8 cellular contexts compared by ENCODE assay signal in the genomic region with DNA sequence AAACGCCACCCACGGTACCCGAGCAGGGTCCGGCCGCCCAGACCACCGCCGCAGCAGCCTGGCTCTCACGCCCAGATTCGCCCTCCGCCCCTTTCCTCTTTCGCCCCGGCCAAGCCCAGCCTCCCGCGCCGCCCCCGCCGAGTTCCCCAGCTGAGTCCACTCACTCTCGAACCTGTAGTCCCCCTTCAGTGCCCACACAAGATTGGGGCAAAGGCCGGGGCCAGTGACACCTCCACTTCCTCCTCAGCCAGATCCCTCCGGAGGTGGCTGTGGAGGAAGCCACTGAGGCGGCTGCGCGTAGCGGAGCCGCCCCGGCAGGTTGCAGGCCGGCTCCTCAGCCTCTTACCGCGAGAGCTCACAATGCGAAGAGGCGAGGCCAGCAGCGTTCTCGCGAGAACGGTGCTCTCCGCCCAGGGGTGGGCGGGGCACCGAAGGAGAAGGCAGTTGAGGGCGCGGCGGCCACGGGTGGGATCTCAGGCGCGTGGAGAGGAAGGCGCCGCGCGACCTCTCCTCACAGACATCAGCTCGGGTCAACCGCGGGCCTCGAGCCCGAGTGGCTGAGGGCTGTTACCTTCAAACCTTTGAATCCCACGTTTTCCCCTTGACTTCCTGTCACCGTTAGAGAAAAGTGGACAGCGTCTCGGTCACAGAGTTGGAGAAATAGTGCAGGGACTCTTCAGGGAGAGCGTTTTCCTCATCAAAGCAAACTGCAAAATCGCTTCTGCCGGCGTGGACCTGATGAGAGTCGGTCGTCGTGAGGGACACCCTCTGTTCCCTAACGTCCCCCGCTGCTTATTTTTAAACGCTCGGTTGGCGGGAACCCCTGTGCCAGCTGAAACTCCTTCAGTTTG. TPM values are rescaled to one million over a fixed set of nuclear protein-coding genes. Genes with fewer than 3 reads are reported as not detected.
DNase-seq lines count a peak whose midpoint lies in the region; ATAC-seq lines count a peak whose summit lies in the region.

A gene (minus strand): TSS at position 295 of the 851 bp plus-strand sequence. CDS start 18,098 bp downstream, outside the sequence.

- peak; percentile 97 for ATAC-seq in GM21360 (IDR thresholded peaks at IDR 0.05; ENCODE audit: unreplicated experiment)

- DNase-seq in COLO829 (ENCODE audit: low spot score) (peak; percentile 94), HT-29 (ENCODE audit: low spot score) (peak; percentile 99), lung microvascular endothelial cell (ENCODE audit: low read depth in 2 of 2) (peak; percentile 95)
- peak; percentile 88 for DNase-seq in NK-92 treated with Interleukin-12 subunit alpha and Interleukin-12 subunit beta, amount 100 ng/mL, for 24 hours (lab: John Stamatoyannopoulos, UW)
- peak; percentile 94 for DNase-seq in activated CD8-positive, alpha-beta memory T cell treated with anti-CD3 and anti-CD28 coated beads for 24 hours
- DNase-seq in effector CD4-positive, alpha-beta T cell = peak; percentile 92
- DNase-seq in stimulated activated CD4-positive, alpha-beta T cell treated with anti-CD3 and anti-CD28 coated beads, TNF-alpha, amount 100 ng/mL, for 4 hours (ENCODE audit: low read depth in 3 of 3) = peak; percentile 74 to 90 (median 84)

RNA-seq across cellular contexts. Expression of the gene that starts here (rescaled TPM):
- 26.0 and 29.8 TPM in 2 replicates for total RNA-seq in HT-29 (2014; rRNA removed; shearing (Covaris generic))
- total RNA-seq in lung microvascular endothelial cell = 80.2 and 98.0 TPM in 2 replicates

Comparison
In these comparisons a context has a peak if more than half of its experiments do, and no peak if none do; other contexts are left out.
1. Peak in every context shown above with its lines: DNase-seq and ATAC-seq.